In genomic region chr6:122393339-122393896, GRCh38 we compare ENCODE assay signal across 15 cellular contexts. TPM values are rescaled to one million over a fixed set of nuclear protein-coding genes. Genes with fewer than 3 reads are reported as not detected.
A peak's percentile ranks its signal among the peaks of the same experiment; 100 is the strongest.
DNase-seq lines count a peak whose midpoint lies in the region; ATAC-seq lines count a peak whose summit lies in the region.
"Had no signal": no experiment of that assay in that cellular context is flagged by ENCODE, and none has a peak within 500 bp of the region (broad histone marks: within the 10 kb centered on the region; RNA-seq: fewer than 3 reads in every experiment).

No MANE protein-coding gene starts in this region.

- POLR2A ChIA-PET in activated CD4-positive, alpha-beta memory T cell treated with anti-CD3 and anti-CD28 coated beads for 36 hours (lab: Charles Lee) = interaction anchor here (2.1 kb wide), 1 partner anchor 78 kb away, joined by 5 read pairs; the partner anchor contains the start of gene SERINC1
- POLR2A ChIA-PET in activated CD4-positive, alpha-beta memory T cell treated with anti-CD3 and anti-CD28 coated beads, Interleukin-2, amount 10 ng/mL, durations not matched to agents 7 days and 5 days (lab: Charles Lee) = no interaction called here

- H3K23ac ChIP-seq in mesendoderm (ENCODE audit: low read length) = no peak overlapping the region
- no peak overlapping the region for H3K23ac ChIP-seq in trophoblast cell (ENCODE audit: low read length)

- H3K4me3 ChIP-seq in mesendoderm (ENCODE audit: low read length) (no peak overlapping the region), trophoblast cell (ENCODE audit: low read depth, low read length) (no peak overlapping the region)
- no peak overlapping the region for H3K4me3 ChIP-seq in effector memory CD4-positive, alpha-beta T cell (ENCODE audit: insufficient read depth, low read depth, low read length, poor library complexity, severe bottlenecking)

- H3K27me3 Mint-ChIP-seq in activated CD4-positive, alpha-beta memory T cell treated with anti-CD3 and anti-CD28 coated beads for 36 hours = peaks cover 3% of the 10 kb centered on the region
- H3K27me3 Mint-ChIP-seq in activated CD4-positive, alpha-beta memory T cell treated with anti-CD3 and anti-CD28 coated beads, Interleukin-2, amount 10 ng/mL, durations not matched to agents 7 days and 5 days = no peaks in the 10 kb centered on the region
- H3K27me3 Mint-ChIP-seq: activated naive CD4-positive, alpha-beta T cell treated with anti-CD3 and anti-CD28 coated beads, Interleukin-2, amount 50 U/mL, for 24 hours had no signal

- ATAC-seq in GM21786 (IDR thresholded peaks at IDR 0.05; ENCODE audit: unreplicated experiment) = peak; percentile 45
- ATAC-seq in HG03442 (IDR thresholded peaks at IDR 0.05; ENCODE audit: unreplicated experiment) = peak; percentile 84

- H2AK5ac ChIP-seq in mesendoderm (ENCODE audit: low read length) = no peak overlapping the region
- no peak overlapping the region for H2AK5ac ChIP-seq in trophoblast cell (ENCODE audit: low read length)

- no peak overlapping the region for H3K9ac ChIP-seq in mesendoderm (ENCODE audit: low read length)
- no peak overlapping the region for H3K9ac ChIP-seq in trophoblast cell (ENCODE audit: low read length)

- H2BK120ac ChIP-seq in mesendoderm (ENCODE audit: low read depth, low read length) = no peak overlapping the region
- H2BK120ac ChIP-seq in trophoblast cell (ENCODE audit: insufficient read depth, low read length, poor library complexity) = no peak overlapping the region

- H4K5ac ChIP-seq in mesendoderm (ENCODE audit: low read length) = no peak overlapping the region

- no peak overlapping the region for H2BK15ac ChIP-seq in mesendoderm (replicated peaks; ENCODE audit: low read depth)

- no peak overlapping the region for H3K14ac ChIP-seq in trophoblast cell (ENCODE audit: low read length)

- H3K4me1 ChIP-seq in mesendoderm (ENCODE audit: control insufficient read depth, low read depth, low read length) (no peaks in the 10 kb centered on the region), trophoblast cell (ENCODE audit: control insufficient read depth in 1 of 2, insufficient read depth in 2 of 2, low read length in 2 of 2) (no peaks in the 10 kb centered on the region)
- no peaks in the 10 kb centered on the region for H3K4me1 ChIP-seq in effector memory CD4-positive, alpha-beta T cell (ENCODE audit: control insufficient read depth, insufficient read depth, low read length, poor library complexity, severe bottlenecking)

- intact Hi-C loops in activated CD4-positive, alpha-beta memory T cell treated with anti-CD3 and anti-CD28 coated beads for 36 hours (cut with micrococcal nuclease) = loop anchor here (1.0 kb wide), 2 partner anchors 29 to 78 kb away; partner anchors contain the start of gene SERINC1

- H2BK5ac ChIP-seq in mesendoderm (ENCODE audit: low read length) (no peak overlapping the region), trophoblast cell (ENCODE audit: low read depth, low read length, poor library complexity) (no peak overlapping the region)

- H4K8ac ChIP-seq in mesendoderm (ENCODE audit: low read depth, low read length) (no peak overlapping the region), trophoblast cell (ENCODE audit: low read depth, low read length) (no peak overlapping the region)

- peaks cover 15% of the 10 kb centered on the region for H3K4me1 Mint-ChIP-seq in activated CD4-positive, alpha-beta memory T cell treated with anti-CD3 and anti-CD28 coated beads for 36 hours (ENCODE audit: low read depth)
- H3K4me1 Mint-ChIP-seq in activated CD4-positive, alpha-beta memory T cell treated with anti-CD3 and anti-CD28 coated beads, Interleukin-2, amount 10 ng/mL, durations not matched to agents 7 days and 5 days = peaks cover 3% of the 10 kb centered on the region

- H3K9me3 Mint-ChIP-seq in activated CD4-positive, alpha-beta memory T cell treated with anti-CD3 and anti-CD28 coated beads for 36 hours = no peaks in the 10 kb centered on the region
- no peaks in the 10 kb centered on the region for H3K9me3 Mint-ChIP-seq in activated CD4-positive, alpha-beta memory T cell treated with anti-CD3 and anti-CD28 coated beads, Interleukin-2, amount 10 ng/mL, durations not matched to agents 7 days and 5 days
- H3K9me3 Mint-ChIP-seq: activated naive CD4-positive, alpha-beta T cell treated with anti-CD3 and anti-CD28 coated beads, Interleukin-2, amount 50 U/mL, for 24 hours had no signal

- H3K27ac ChIP-seq in mesendoderm (ENCODE audit: low read depth, low read length) (no peak overlapping the region), trophoblast cell (ENCODE audit: low read depth, low read length) (no peak overlapping the region)
- no peak overlapping the region for H3K27ac ChIP-seq in effector memory CD4-positive, alpha-beta T cell (ENCODE audit: insufficient read depth, low read length, poor library complexity, severe bottlenecking)

- no peaks in the 10 kb centered on the region for H3K36me3 Mint-ChIP-seq in activated CD4-positive, alpha-beta memory T cell treated with anti-CD3 and anti-CD28 coated beads for 36 hours
- no peaks in the 10 kb centered on the region for H3K36me3 Mint-ChIP-seq in activated CD4-positive, alpha-beta memory T cell treated with anti-CD3 and anti-CD28 coated beads, Interleukin-2, amount 10 ng/mL, durations not matched to agents 7 days and 5 days (ENCODE audit: low read depth)

- in situ Hi-C loops in KBM-7 (cut with MboI; ENCODE audit: low pct_unique_long_range_greater_than_20kb, low sequenced_read_pairs) = no loop called here

- H3K56ac ChIP-seq in mesendoderm (ENCODE audit: low read length) = no peak overlapping the region

- H3K18ac ChIP-seq in mesendoderm (ENCODE audit: low read length) (no peak overlapping the region), trophoblast cell (ENCODE audit: low read length) (no peak overlapping the region)

- peak overlapping the region; percentile 64 for H3K27ac Mint-ChIP-seq in activated CD4-positive, alpha-beta memory T cell treated with anti-CD3 and anti-CD28 coated beads for 36 hours
- H3K27ac Mint-ChIP-seq in activated CD4-positive, alpha-beta memory T cell treated with anti-CD3 and anti-CD28 coated beads, Interleukin-2, amount 10 ng/mL, durations not matched to agents 7 days and 5 days = no peak overlapping the region
- H3K27ac Mint-ChIP-seq: activated naive CD4-positive, alpha-beta T cell treated with anti-CD3 and anti-CD28 coated beads, Interleukin-2, amount 50 U/mL, for 24 hours had no signal

- H4K12ac ChIP-seq in trophoblast cell (ENCODE audit: low read depth, low read length) = no peak overlapping the region

- H4K91ac ChIP-seq in trophoblast cell (ENCODE audit: low read depth, low read length) = no peak overlapping the region

- H3K27me3 ChIP-seq in mesendoderm (ENCODE audit: insufficient read depth, low read length, poor library complexity) (peaks cover 39% of the 10 kb centered on the region), trophoblast cell (ENCODE audit: insufficient read depth, low read length) (peaks cover 5% of the 10 kb centered on the region)
- no peaks in the 10 kb centered on the region for H3K27me3 ChIP-seq in effector memory CD4-positive, alpha-beta T cell (replicated peaks; ENCODE audit: control insufficient read depth, insufficient read depth, low read length, poor library complexity, severe bottlenecking)

- H3K9me3 ChIP-seq in effector memory CD4-positive, alpha-beta T cell (ENCODE audit: control insufficient read depth, low read length) = no peaks in the 10 kb centered on the region
- H3K9me3 ChIP-seq in trophoblast cell (ENCODE audit: insufficient read depth, low read depth, low read length) = no peaks in the 10 kb centered on the region

- no peak overlapping the region for H3K4me2 ChIP-seq in mesendoderm (ENCODE audit: low read length)
- no peak overlapping the region for H3K4me2 ChIP-seq in trophoblast cell (ENCODE audit: low read length)

- peak; percentile 28 for DNase-seq in activated CD4-positive, alpha-beta memory T cell treated with anti-CD3 and anti-CD28 coated beads for 36 hours
- no peak for DNase-seq in activated CD4-positive, alpha-beta memory T cell treated with anti-CD3 and anti-CD28 coated beads, Interleukin-2, amount 10 ng/mL, durations not matched to agents 7 days and 5 days
- DNase-seq in mesendoderm (peak; percentile 14), KBM-7 (no peak), trophoblast cell (no peak)
- DNase-seq in effector memory CD4-positive, alpha-beta T cell = no peak
- DNase-seq: Calu3; central memory CD4-positive, alpha-beta T cell; MV-4-11; NCI-H446; occipital lobe; OCI-M1 had no signal

- WGBS in mesendoderm (ENCODE audit: extremely low coverage, insufficient coverage, low lambda C conversion rate) = no CpG with 5 or more reads among the region's 8 CpGs
- WGBS in trophoblast cell (ENCODE audit: extremely low coverage, insufficient coverage, insufficient read length) = no CpG with 5 or more reads among the region's 8 CpGs

- H3K4me3 Mint-ChIP-seq in activated CD4-positive, alpha-beta memory T cell treated with anti-CD3 and anti-CD28 coated beads for 36 hours = no peak overlapping the region
- H3K4me3 Mint-ChIP-seq in activated CD4-positive, alpha-beta memory T cell treated with anti-CD3 and anti-CD28 coated beads, Interleukin-2, amount 10 ng/mL, durations not matched to agents 7 days and 5 days = no peak overlapping the region
- H3K4me3 Mint-ChIP-seq: activated naive CD4-positive, alpha-beta T cell treated with anti-CD3 and anti-CD28 coated beads, Interleukin-2, amount 50 U/mL, for 24 hours had no signal

- H2AFZ ChIP-seq in trophoblast cell (ENCODE audit: insufficient read depth, low read length, poor library complexity) = no peak overlapping the region

- H3K36me3 ChIP-seq in mesendoderm (ENCODE audit: control insufficient read depth, insufficient read depth, low read length) (no peaks in the 10 kb centered on the region), trophoblast cell (ENCODE audit: control insufficient read depth in 1 of 2, insufficient read depth in 2 of 2, low read length in 2 of 2) (no peaks in the 10 kb centered on the region)
- H3K36me3 ChIP-seq in effector memory CD4-positive, alpha-beta T cell (ENCODE audit: control insufficient read depth, insufficient read depth, low read length) = no peaks in the 10 kb centered on the region

- CTCF ChIA-PET in activated CD4-positive, alpha-beta memory T cell treated with anti-CD3 and anti-CD28 coated beads for 36 hours (lab: Charles Lee) = interaction anchor here (0.8 to 2.5 kb wide), 3 partner anchors 39 to 137 kb away, joined by 3 to 7 read pairs (median 5); no protein-coding TSS in a partner anchor
- CTCF ChIA-PET in activated CD4-positive, alpha-beta memory T cell treated with anti-CD3 and anti-CD28 coated beads, Interleukin-2, amount 10 ng/mL, durations not matched to agents 7 days and 5 days (lab: Charles Lee) = no interaction called here

- H3K79me2 ChIP-seq in mesendoderm (ENCODE audit: control insufficient read depth, insufficient read depth, low read length) = no peaks in the 10 kb centered on the region
- no peaks in the 10 kb centered on the region for H3K79me2 ChIP-seq in trophoblast cell (ENCODE audit: control insufficient read depth, insufficient read depth, low read length, poor library complexity)

- H3K4ac ChIP-seq in mesendoderm (ENCODE audit: low read depth, low read length) (no peak overlapping the region), trophoblast cell (ENCODE audit: low read depth, low read length) (no peak overlapping the region)

- H3K79me1 ChIP-seq in mesendoderm (ENCODE audit: low read length) (no peaks in the 10 kb centered on the region), trophoblast cell (ENCODE audit: low read length) (no peaks in the 10 kb centered on the region)

- no peak overlapping the region for H2BK12ac ChIP-seq in trophoblast cell (ENCODE audit: low read length)

RNA-seq across cellular contexts. Expression of gene HSF2, which starts 6.0 kb away (rescaled TPM):
- total RNA-seq in activated CD4-positive, alpha-beta memory T cell treated with anti-CD3 and anti-CD28 coated beads for 36 hours = 10 to 100 TPM; 16.0 to 18.5 TPM
- total RNA-seq in activated CD4-positive, alpha-beta memory T cell treated with anti-CD3 and anti-CD28 coated beads, Interleukin-2, amount 10 ng/mL, durations not matched to agents 7 days and 5 days = 10 to 100 TPM; 12.0 to 13.3 TPM
- polyA plus RNA-seq in mesendoderm (2013, experiment 1 of 2) = 8.8 TPM
- polyA plus RNA-seq in mesendoderm (2013, experiment 2 of 2) = 8.4 TPM
- 9.7 and 10.3 TPM in 2 replicates for polyA plus RNA-seq in trophoblast cell (2013)

Comparison
In these comparisons a context has a peak if more than half of its experiments do, and no peak if none do; other contexts are left out.
1. DNase-seq: peak in activated CD4-positive, alpha-beta memory T cell treated with anti-CD3 and anti-CD28 coated beads for 36 hours (single experiment) and mesendoderm (single experiment); none in activated CD4-positive, alpha-beta memory T cell treated with anti-CD3 and anti-CD28 coated beads, Interleukin-2, amount 10 ng/mL, durations not matched to agents 7 days and 5 days (single experiment), KBM-7 (single experiment), effector memory CD4-positive, alpha-beta T cell (0 of 3) and trophoblast cell (0 of 2).